In the genomic region with DNA sequence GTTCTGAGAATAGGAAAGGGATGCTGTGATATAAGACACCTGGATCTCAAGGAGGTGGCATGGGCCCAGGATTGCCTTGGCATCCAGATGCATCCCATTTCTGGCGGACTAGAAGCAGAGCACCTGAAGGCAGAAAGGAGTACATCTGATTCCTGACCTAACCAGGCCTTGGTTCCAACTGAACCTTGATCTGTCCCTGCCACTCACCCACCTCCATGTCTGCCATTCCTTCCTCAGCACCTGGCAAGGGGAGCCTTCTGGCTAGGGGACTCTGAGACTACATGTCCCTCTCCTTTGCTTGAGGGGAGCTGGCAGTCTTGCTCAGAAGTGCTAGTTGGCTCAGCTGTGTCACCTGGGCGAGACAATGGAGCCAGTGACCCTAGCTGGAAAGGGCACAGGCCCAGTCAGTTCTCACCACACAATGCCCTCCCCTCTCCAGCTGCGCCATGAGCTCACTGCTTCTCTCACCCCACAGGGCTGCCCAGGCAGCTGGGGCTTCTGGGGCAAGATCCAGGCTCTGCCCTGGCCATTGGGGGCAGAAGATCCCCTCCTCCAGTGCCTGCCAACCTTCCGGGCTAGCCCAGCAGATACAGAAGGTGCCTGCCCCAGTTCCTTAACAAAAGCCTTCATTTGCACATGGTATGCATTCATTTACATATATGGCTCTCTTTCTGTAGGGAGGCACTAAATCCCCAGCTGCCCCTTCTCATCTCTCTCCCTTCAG, we compare ENCODE assay signal across 12 cellular contexts. TPM values are rescaled to one million over a fixed set of nuclear protein-coding genes. Genes with fewer than 3 reads are reported as not detected.
DNase-seq lines count a peak whose midpoint lies in the region; TF ChIP-seq lines count a peak whose summit lies in the region.
"Had no signal": no experiment of that assay in that cellular context is flagged by ENCODE, and none has a peak within 500 bp of the region (broad histone marks: within the 10 kb centered on the region; RNA-seq: fewer than 3 reads in every experiment).

No MANE protein-coding gene starts in this region.

- H3K4me1 ChIP-seq in A673 (ENCODE audit: insufficient read depth, low read length, poor library complexity, severe bottlenecking) (peaks cover 12% of the 10 kb centered on the region), thyroid gland (peaks cover 16 to 29% of the 10 kb centered on the region in 2 donors)
- H3K4me1 ChIP-seq in effector memory CD4-positive, alpha-beta T cell (ENCODE audit: control insufficient read depth, insufficient read depth, low read length, poor library complexity, severe bottlenecking), result peaks cover 33% of the 10 kb centered on the region

- no peaks in the 10 kb centered on the region for H3K36me3 ChIP-seq in A673 (ENCODE audit: insufficient read depth, low read length, poor library complexity, severe bottlenecking)
- H3K36me3 ChIP-seq in effector memory CD4-positive, alpha-beta T cell (ENCODE audit: control insufficient read depth, insufficient read depth, low read length), result peaks cover 44% of the 10 kb centered on the region
- peaks cover 15 to 19% of the 10 kb centered on the region in 2 donors for H3K36me3 ChIP-seq in thyroid gland

- H3K4me1 Mint-ChIP-seq in endothelial cell (ENCODE audit: unreplicated experiment), result peaks cover 13% of the 10 kb centered on the region

- no peak for TF ChIP-seq POLR2A in thyroid gland (IDR thresholded peaks at IDR 0.05)

- no peaks in the 10 kb centered on the region for H3K9me3 Mint-ChIP-seq in endothelial cell (ENCODE audit: unreplicated experiment)

- CTCF ChIA-PET in A673 (lab: Charles Lee), result no interaction called here

- H3K27ac ChIP-seq in A673 (ENCODE audit: low read depth, low read length, poor library complexity, severe bottlenecking) (no peak overlapping the region), thyroid gland (no peak overlapping the region)
- H3K27ac ChIP-seq in effector memory CD4-positive, alpha-beta T cell (ENCODE audit: insufficient read depth, low read length, poor library complexity, severe bottlenecking), result no peak overlapping the region
- H3K27ac ChIP-seq: VCaP had no signal

- POLR2A ChIA-PET in A673 (lab: Charles Lee; ENCODE audit: low non-redundant PET), result no interaction called here

- TF ChIP-seq CTCF in endothelial cell (IDR thresholded peaks at IDR 0.05; ENCODE audit: unreplicated experiment) (no peak), A673 (conservative IDR thresholded peaks at IDR 0.05; ENCODE audit: low read depth, low read length) (no peak), thyroid gland (IDR thresholded peaks at IDR 0.05) (no peak)

- H3K36me3 Mint-ChIP-seq in endothelial cell (ENCODE audit: low read depth, unreplicated experiment), result peaks cover 3% of the 10 kb centered on the region

- H3K4me3 Mint-ChIP-seq in endothelial cell (ENCODE audit: unreplicated experiment), result peak overlapping the region; percentile 51

- H3K4me3 ChIP-seq in A673 (ENCODE audit: low read depth, low read length, poor library complexity, severe bottlenecking) (no peak overlapping the region), thyroid gland (replicated peaks in 1 of 3) (no peak overlapping the region)
- H3K4me3 ChIP-seq in effector memory CD4-positive, alpha-beta T cell (ENCODE audit: insufficient read depth, low read depth, low read length, poor library complexity, severe bottlenecking), result no peak overlapping the region

- intact Hi-C loops in A673 (cut with micrococcal nuclease; ENCODE audit: unreplicated experiment), result no loop called here
- intact Hi-C loops in thyroid gland (cut with DNase I), result loop anchor here (10.0 kb wide), 2 partner anchors 171 to 189 kb away; a partner anchor contains a TSS

- BruUV-seq in A673 (replicated peaks; lab: Mats Ljungman, UMichigan), result no TSS peak

- peak; percentile 47 for DNase-seq in COLO668 (lab: John Stamatoyannopoulos, UW; ENCODE audit: unreplicated experiment)
- peak; percentile 47 for DNase-seq in NCI-H146 (lab: John Stamatoyannopoulos, UW)
- DNase-seq in endothelial cell (ENCODE audit: low spot score), result no peak
- DNase-seq in occipital lobe (lab: John Stamatoyannopoulos, UW), result peak; percentile 70
- DNase-seq in NOMO-1 treated with DMSO at 0.1 percent for 48 hours (lab: John Stamatoyannopoulos, UW; ENCODE audit: unreplicated experiment), result no peak
- no peak for DNase-seq in A673 (ENCODE audit: low spot score)
- no peak for DNase-seq in effector memory CD4-positive, alpha-beta T cell
- no peak for DNase-seq in thyroid gland
- DNase-seq: activated naive CD4-positive, alpha-beta T cell treated with anti-CD3 and anti-CD28 coated beads, Interleukin-2, amount 50 U/mL, for 16 hours; DMS79 treated with DMSO at 0.1 percent for 48 hours had no signal

- H3K27me3 Mint-ChIP-seq in endothelial cell (ENCODE audit: unreplicated experiment), result peaks cover 9% of the 10 kb centered on the region

- H3K27me3 ChIP-seq in A673 (replicated peaks; ENCODE audit: insufficient read depth, low read depth, low read length, poor library complexity) (no peaks in the 10 kb centered on the region), thyroid gland (no peaks in the 10 kb centered on the region)
- no peaks in the 10 kb centered on the region for H3K27me3 ChIP-seq in effector memory CD4-positive, alpha-beta T cell (replicated peaks; ENCODE audit: control insufficient read depth, insufficient read depth, low read length, poor library complexity, severe bottlenecking)

- H3K27ac Mint-ChIP-seq in endothelial cell (ENCODE audit: unreplicated experiment), result peak overlapping the region; percentile 64

- 94 to 98% methylated on average over 2 to 4 of the region's 4 CpGs for WGBS in thyroid gland, 2 donors

- H3K9me3 ChIP-seq in A673 (ENCODE audit: low read depth, low read length, poor library complexity, severe bottlenecking) (no peaks in the 10 kb centered on the region), thyroid gland (no peaks in the 10 kb centered on the region)
- H3K9me3 ChIP-seq in effector memory CD4-positive, alpha-beta T cell (ENCODE audit: control insufficient read depth, low read length), result no peaks in the 10 kb centered on the region

RNA-seq across cellular contexts. Expression of a gene that starts 2.9 kb away (rescaled TPM):
- total RNA-seq in endothelial cell (ENCODE audit: unreplicated experiment), result 17.2 TPM
- total RNA-seq in occipital lobe, result 49.8 TPM
- total RNA-seq in A673 (2021), result 14.0 and 18.1 TPM in 2 replicates
- total RNA-seq in thyroid gland, result 10 to 100 TPM; 24.3 to 36.5 (median 28.2) TPM

RNA-seq across cellular contexts. Expression of a gene that starts 14.2 kb away (rescaled TPM):
- total RNA-seq in endothelial cell (ENCODE audit: unreplicated experiment) (0.05 TPM), occipital lobe (14.7 TPM), A673 (2021) (not detected in 2 replicates), thyroid gland (not detected)
- total RNA-seq: posterior vena cava had no signal

RNA-seq across cellular contexts. Expression of a gene that starts 20.0 kb away (rescaled TPM):
- total RNA-seq in endothelial cell (ENCODE audit: unreplicated experiment) (0.49 TPM), occipital lobe (47.1 TPM), A673 (2021) (not detected in 2 replicates), thyroid gland (1 to 10 TPM; 1.1 to 4.2 (median 2.6) TPM)

RNA-seq across cellular contexts. Expression of a gene that starts 25.6 kb away (rescaled TPM):
- total RNA-seq in endothelial cell (ENCODE audit: unreplicated experiment), result not detected
- total RNA-seq in occipital lobe, result 1.6 TPM
- total RNA-seq in A673 (2021), result not detected in 2 replicates
- total RNA-seq in thyroid gland, result under 1 TPM in 3 of 4 donors, not detected in 1; 0.13 to 0.45 (median 0.33) TPM

RNA-seq across cellular contexts. Expression of a gene that starts 55.9 kb away (rescaled TPM):
- not detected for total RNA-seq in endothelial cell (ENCODE audit: unreplicated experiment)
- 0.31 TPM for total RNA-seq in occipital lobe
- not detected in 2 replicates for total RNA-seq in A673 (2021)
- total RNA-seq in thyroid gland, result not detected
- total RNA-seq: posterior vena cava had no signal

Comparison
In these comparisons a context has a peak if more than half of its experiments do, and no peak if none do; other contexts are left out.
1. DNase-seq: peak in COLO668 (single experiment), NCI-H146 (single experiment) and occipital lobe (single experiment); none in endothelial cell (single experiment), NOMO-1 treated with DMSO at 0.1 percent for 48 hours (single experiment), A673 (single experiment), effector memory CD4-positive, alpha-beta T cell (0 of 3) and thyroid gland (0 of 2).
2. RNA of a gene that starts 14.2 kb away (total RNA-seq): 14.7 TPM in occipital lobe (single experiment); 0.05 TPM in endothelial cell (single experiment), not detected in A673 and not detected in thyroid gland; every median in the first group is over 10 times any median in the second.